Comparison of ENCODE assay signal across 21 cellular contexts in the genomic region with DNA sequence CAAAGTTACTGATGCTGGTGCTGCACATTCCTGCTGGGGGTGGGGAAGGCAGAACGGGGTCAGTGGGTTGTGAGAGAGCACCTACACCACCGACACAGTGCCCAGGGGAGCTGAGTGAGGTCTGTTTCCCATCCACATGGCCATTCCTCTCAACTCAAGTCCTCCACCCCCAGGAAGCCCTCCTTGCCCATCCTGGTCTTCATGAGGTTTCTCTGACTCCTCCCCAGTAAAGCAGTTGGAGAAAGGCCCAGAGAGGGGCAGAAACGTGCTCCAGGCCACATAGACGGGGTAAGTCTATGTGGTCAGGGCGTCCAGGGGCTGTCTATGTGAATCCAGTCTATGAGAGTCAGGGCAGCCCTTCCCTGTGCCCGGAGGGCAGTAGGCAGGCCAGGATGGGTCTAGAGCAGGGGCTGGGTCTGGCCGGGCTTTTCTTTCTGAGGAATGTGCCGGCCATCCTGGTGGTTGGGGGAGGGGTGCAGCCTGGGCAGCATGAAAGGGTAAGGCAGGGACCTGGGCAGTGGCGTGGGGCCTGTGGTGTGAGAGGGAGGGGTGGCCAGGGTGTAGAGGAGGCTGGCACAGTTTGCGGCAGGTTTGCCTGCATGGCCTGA. TPM values are rescaled to one million over a fixed set of nuclear protein-coding genes. Genes with fewer than 3 reads are reported as not detected.
DNase-seq lines count a peak whose midpoint lies in the region; ATAC-seq and TF ChIP-seq lines count a peak whose summit lies in the region.
"Had no signal": no experiment of that assay in that cellular context is flagged by ENCODE, and none has a peak within 500 bp of the region (broad histone marks: within the 10 kb centered on the region; RNA-seq: fewer than 3 reads in every experiment).

No MANE protein-coding gene starts in this region.

- peak overlapping the region in 1 of 2 donors; percentile 36 for H3K9ac ChIP-seq in stomach smooth muscle (ENCODE audit: low read length in 2 of 2)

- H3K9me3 ChIP-seq in stomach smooth muscle (ENCODE audit: control insufficient read depth in 2 of 2, low read length in 2 of 2), result no peaks in the 10 kb centered on the region
- H3K9me3 ChIP-seq: ovary, vagina had no signal

- no peak for TF ChIP-seq CTCF in activated B cell treated with CpG ODN at 0.5 μM for 24 hours (IDR thresholded peaks at IDR 0.05)
- no peak for TF ChIP-seq CTCF in endothelial cell (IDR thresholded peaks at IDR 0.05; ENCODE audit: unreplicated experiment)

- no peak for DNase-seq in activated B cell treated with CpG ODN at 0.5 μM for 24 hours
- no peak for DNase-seq in endothelial cell (ENCODE audit: low spot score)
- DNase-seq in myocyte (ENCODE audit: low read depth), result peak; percentile 89
- no peak for DNase-seq in HPDE6-E6E7 (ENCODE audit: extremely low spot score)
- DNase-seq: activated CD4-positive, alpha-beta T cell treated with anti-CD3 and anti-CD28 coated beads, Interleukin-2, amount 50 U/mL, for 48 hours; activated T-cell treated with anti-CD3 and anti-CD28 coated beads for 4 hours; amniotic stem cell; foreskin keratinocyte; HCEC 1CT; KBM-7; mesenchymal stem cell; natural killer cell; NCI-H69; ovary had no signal

- H3K4me3 ChIP-seq in stomach smooth muscle (ENCODE audit: low read length in 2 of 2), result no peak overlapping the region
- H3K4me3 ChIP-seq: ovary, vagina had no signal

- H3K4me3 Mint-ChIP-seq in activated B cell treated with CpG ODN at 0.5 μM for 24 hours (no peak overlapping the region), endothelial cell (ENCODE audit: unreplicated experiment) (peak overlapping the region; percentile 11)
- H3K4me3 Mint-ChIP-seq: central memory CD8-positive, alpha-beta T cell; natural killer cell; WTC11 had no signal

- H3K4me1 Mint-ChIP-seq in activated B cell treated with CpG ODN at 0.5 μM for 24 hours (peaks cover 39% of the 10 kb centered on the region), endothelial cell (ENCODE audit: unreplicated experiment) (no peaks in the 10 kb centered on the region)
- H3K4me1 Mint-ChIP-seq: central memory CD8-positive, alpha-beta T cell; natural killer cell; WTC11 had no signal

- H3K36me3 Mint-ChIP-seq in activated B cell treated with CpG ODN at 0.5 μM for 24 hours (ENCODE audit: low read depth), result peaks cover 89% of the 10 kb centered on the region
- peaks cover 45% of the 10 kb centered on the region for H3K36me3 Mint-ChIP-seq in endothelial cell (ENCODE audit: low read depth, unreplicated experiment)

- H3K27ac Mint-ChIP-seq in activated B cell treated with CpG ODN at 0.5 μM for 24 hours (peak overlapping the region; percentile 35), endothelial cell (ENCODE audit: unreplicated experiment) (no peak overlapping the region)
- H3K27ac Mint-ChIP-seq: natural killer cell, WTC11 had no signal

- no peaks in the 10 kb centered on the region for H3K27me3 ChIP-seq in stomach smooth muscle (ENCODE audit: control insufficient read depth in 1 of 2, insufficient read depth in 2 of 2, low read length in 2 of 2)
- H3K27me3 ChIP-seq: foreskin keratinocyte, ovary, vagina had no signal

- peak overlapping the region; percentile 49 for H3K27ac ChIP-seq in stomach smooth muscle (ENCODE audit: low read length)
- H3K27ac ChIP-seq: foreskin keratinocyte, vagina had no signal

- no peak for ATAC-seq in activated B cell treated with CpG ODN at 0.5 μM for 24 hours (ENCODE audit: low read depth)
- ATAC-seq in GM19328 (IDR thresholded peaks at IDR 0.05; ENCODE audit: unreplicated experiment), result no peak
- no peak for ATAC-seq in GM19455 (IDR thresholded peaks at IDR 0.05; ENCODE audit: unreplicated experiment)
- ATAC-seq: foreskin keratinocyte, natural killer cell, WTC11 had no signal

- intact Hi-C loops in activated B cell treated with CpG ODN at 0.5 μM for 24 hours (cut with micrococcal nuclease), result no loop called here

- peaks cover 31% of the 10 kb centered on the region for H3K4me1 ChIP-seq in stomach smooth muscle (ENCODE audit: control insufficient read depth, insufficient read depth, low read length)
- H3K4me1 ChIP-seq: foreskin keratinocyte had no signal

- H3K36me3 ChIP-seq in stomach smooth muscle (ENCODE audit: control insufficient read depth in 2 of 2, insufficient read depth in 2 of 2, low read length in 2 of 2), result peaks cover 54 to 61% of the 10 kb centered on the region in 2 donors
- H3K36me3 ChIP-seq: ovary had no signal

- POLR2A ChIA-PET in activated B cell treated with CpG ODN at 0.5 μM for 24 hours (lab: Charles Lee), result interaction anchor here (2.6 kb wide), 1 partner anchor 11 kb away, joined by 22 read pairs; a partner anchor contains a TSS

- CTCF ChIA-PET in activated B cell treated with CpG ODN at 0.5 μM for 24 hours (lab: Charles Lee), result no interaction called here

- H3K9me3 Mint-ChIP-seq in activated B cell treated with CpG ODN at 0.5 μM for 24 hours (no peaks in the 10 kb centered on the region), endothelial cell (ENCODE audit: unreplicated experiment) (no peaks in the 10 kb centered on the region)
- H3K9me3 Mint-ChIP-seq: central memory CD8-positive, alpha-beta T cell; natural killer cell; WTC11 had no signal

- no peaks in the 10 kb centered on the region for H3K27me3 Mint-ChIP-seq in activated B cell treated with CpG ODN at 0.5 μM for 24 hours
- H3K27me3 Mint-ChIP-seq in endothelial cell (ENCODE audit: unreplicated experiment), result peaks cover 2% of the 10 kb centered on the region
- H3K27me3 Mint-ChIP-seq: central memory CD8-positive, alpha-beta T cell had no signal

RNA-seq across cellular contexts. Expression of a gene that starts 11.8 kb away (rescaled TPM):
- 134 and 141 TPM in 2 replicates for total RNA-seq in activated B cell treated with CpG ODN at 0.5 μM for 24 hours
- total RNA-seq in endothelial cell (ENCODE audit: unreplicated experiment), result 83.8 TPM
- total RNA-seq in myocyte, result 192 and 242 TPM in 2 replicates
- polyA plus RNA-seq in myocyte (2012), result 99.8 TPM

RNA-seq across cellular contexts. Expression of a gene that starts 12.6 kb away (rescaled TPM):
- total RNA-seq in activated B cell treated with CpG ODN at 0.5 μM for 24 hours (96.5 and 98.6 TPM in 2 replicates), endothelial cell (ENCODE audit: unreplicated experiment) (103 TPM), myocyte (169 and 202 TPM in 2 replicates)
- polyA plus RNA-seq in myocyte (2012), result 156 TPM

RNA-seq across cellular contexts. Expression of a gene that starts 48.0 kb away (rescaled TPM):
- total RNA-seq in activated B cell treated with CpG ODN at 0.5 μM for 24 hours, result 1.1 and 1.3 TPM in 2 replicates
- total RNA-seq in endothelial cell (ENCODE audit: unreplicated experiment), result 0.13 TPM
- total RNA-seq in myocyte, result 0.31 TPM in 1 of 2 replicates, not detected in the other
- 0.03 TPM for polyA plus RNA-seq in myocyte (2012)
- total RNA-seq: epithelial cell of proximal tubule, foreskin keratinocyte, vagina had no signal
- polyA plus RNA-seq: foreskin keratinocyte had no signal

RNA-seq across cellular contexts. Expression of a gene that starts 49.7 kb away (rescaled TPM):
- total RNA-seq in activated B cell treated with CpG ODN at 0.5 μM for 24 hours (0.34 and 0.82 TPM in 2 replicates), endothelial cell (ENCODE audit: unreplicated experiment) (26.9 TPM), myocyte (10.0 and 13.2 TPM in 2 replicates)
- 9.6 TPM for polyA plus RNA-seq in myocyte (2012)

RNA-seq across cellular contexts. Expression of a gene that starts 59.8 kb away (rescaled TPM):
- 7.3 and 7.6 TPM in 2 replicates for total RNA-seq in activated B cell treated with CpG ODN at 0.5 μM for 24 hours
- 4.6 TPM for total RNA-seq in endothelial cell (ENCODE audit: unreplicated experiment)
- total RNA-seq in myocyte, result 2.1 and 2.4 TPM in 2 replicates
- polyA plus RNA-seq in myocyte (2012), result 1.4 TPM
